ENCODE assay signal across 8 cellular contexts in genomic region chr11:134224710-134225662, GRCh38. TPM values are rescaled to one million over a fixed set of nuclear protein-coding genes. Genes with fewer than 3 reads are reported as not detected.
DNase-seq lines count a peak whose midpoint lies in the region; ATAC-seq lines count a peak whose summit lies in the region.

No MANE protein-coding gene starts in this region.

- WGBS in ectodermal cell, 2 experiments: 0 to 1% methylated on average over 93 of the region's 93 CpGs

- H3K4me1 ChIP-seq in ectodermal cell (ENCODE audit: control insufficient read depth, insufficient read depth, low read length): peaks cover 14% of the 10 kb centered on the region

- no peaks in the 10 kb centered on the region for H3K36me3 ChIP-seq in ectodermal cell (ENCODE audit: control insufficient read depth, insufficient read depth, low read length)

- DNase-seq in NCI-H1694 (lab: John Stamatoyannopoulos, UW): peak; percentile 28
- DNase-seq in NCI-H1694 treated with DMSO at 0.1 percent for 48 hours (lab: John Stamatoyannopoulos, UW): no peak
- peak; percentile 19 for DNase-seq in NCI-H2171 (lab: John Stamatoyannopoulos, UW)
- DNase-seq in activated CD4-positive, alpha-beta T cell treated with anti-CD3 and anti-CD28 coated beads, Interleukin-2, amount 50 U/mL, for 48 hours: peak; percentile 73 to 78
- peak in 1 of 2 donors; percentile 37 for DNase-seq in memory B cell (ENCODE audit: low spot score in 2 of 2)
- peak; percentile 23 for DNase-seq in stimulated activated CD8-positive, alpha-beta memory T cell treated with anti-CD3 and anti-CD28 coated beads, Interleukin-15, amount 100 ng/mL, for 1 hour (ENCODE audit: low read depth)

- H3K4me3 Mint-ChIP-seq in memory B cell: peak overlapping the region; percentile 86

- peak; percentile 5 for ATAC-seq in HG02938 (IDR thresholded peaks at IDR 0.05; ENCODE audit: unreplicated experiment)
- ATAC-seq in memory B cell (ENCODE audit: low read depth): no peak

- H3K27me3 Mint-ChIP-seq in memory B cell: peaks cover 8% of the 10 kb centered on the region

- no peaks in the 10 kb centered on the region for H3K9me3 Mint-ChIP-seq in memory B cell

- H3K27ac Mint-ChIP-seq in memory B cell: peak overlapping the region; percentile 98

- H3K4me3 ChIP-seq in ectodermal cell (ENCODE audit: insufficient read depth, low read depth, low read length): peak overlapping the region; percentile 99

- peaks cover 4% of the 10 kb centered on the region for H3K36me3 Mint-ChIP-seq in memory B cell

- H3K27ac ChIP-seq in ectodermal cell (ENCODE audit: insufficient read depth, low read depth, low read length, poor library complexity, severe bottlenecking): no peak overlapping the region

- H3K27me3 ChIP-seq in ectodermal cell (ENCODE audit: control insufficient read depth, insufficient read depth, low read length, poor library complexity, severe bottlenecking): peaks cover 12% of the 10 kb centered on the region

- peaks cover 38% of the 10 kb centered on the region for H3K4me1 Mint-ChIP-seq in memory B cell

- no peaks in the 10 kb centered on the region for H3K9me3 ChIP-seq in ectodermal cell (ENCODE audit: control insufficient read depth, low read length)

RNA-seq across cellular contexts. Expression of gene VPS26B, which starts 0.5 kb away (rescaled TPM):
- 33.5 TPM for polyA plus RNA-seq in ectodermal cell (2013, experiment 1 of 4)
- 29.3 TPM for polyA plus RNA-seq in ectodermal cell (2013, experiment 2 of 4)
- 27.1 TPM for polyA plus RNA-seq in ectodermal cell (2013, experiment 3 of 4)
- 29.1 TPM for polyA plus RNA-seq in ectodermal cell (2013, experiment 4 of 4)

RNA-seq across cellular contexts. Expression of gene NCAPD3, which starts 1.2 kb away (rescaled TPM):
- 39.4 TPM for polyA plus RNA-seq in ectodermal cell (2013, experiment 1 of 4)
- 38.9 TPM for polyA plus RNA-seq in ectodermal cell (2013, experiment 2 of 4)
- 27.9 TPM for polyA plus RNA-seq in ectodermal cell (2013, experiment 3 of 4)
- 35.7 TPM for polyA plus RNA-seq in ectodermal cell (2013, experiment 4 of 4)

RNA-seq across cellular contexts. Expression of gene THYN1, which starts 28.2 kb away (rescaled TPM):
- polyA plus RNA-seq in ectodermal cell (2013, experiment 1 of 4): 87.5 TPM
- polyA plus RNA-seq in ectodermal cell (2013, experiment 2 of 4): 78.5 TPM
- 89.3 TPM for polyA plus RNA-seq in ectodermal cell (2013, experiment 3 of 4)
- polyA plus RNA-seq in ectodermal cell (2013, experiment 4 of 4): 101 TPM

RNA-seq across cellular contexts. Expression of gene ACAD8, which starts 28.4 kb away (rescaled TPM):
- polyA plus RNA-seq in ectodermal cell (2013, experiment 1 of 4): 43.3 TPM
- polyA plus RNA-seq in ectodermal cell (2013, experiment 2 of 4): 43.9 TPM
- 33.3 TPM for polyA plus RNA-seq in ectodermal cell (2013, experiment 3 of 4)
- polyA plus RNA-seq in ectodermal cell (2013, experiment 4 of 4): 40.4 TPM

RNA-seq across cellular contexts. Expression of gene GLB1L3, which starts 51.2 kb away (rescaled TPM):
- polyA plus RNA-seq in ectodermal cell (2013, experiment 1 of 4): not detected
- polyA plus RNA-seq in ectodermal cell (2013, experiment 2 of 4): not detected
- not detected for polyA plus RNA-seq in ectodermal cell (2013, experiment 3 of 4)
- polyA plus RNA-seq in ectodermal cell (2013, experiment 4 of 4): not detected
